Comparison of ENCODE assay signal across 24 cellular contexts in the genomic region with DNA sequence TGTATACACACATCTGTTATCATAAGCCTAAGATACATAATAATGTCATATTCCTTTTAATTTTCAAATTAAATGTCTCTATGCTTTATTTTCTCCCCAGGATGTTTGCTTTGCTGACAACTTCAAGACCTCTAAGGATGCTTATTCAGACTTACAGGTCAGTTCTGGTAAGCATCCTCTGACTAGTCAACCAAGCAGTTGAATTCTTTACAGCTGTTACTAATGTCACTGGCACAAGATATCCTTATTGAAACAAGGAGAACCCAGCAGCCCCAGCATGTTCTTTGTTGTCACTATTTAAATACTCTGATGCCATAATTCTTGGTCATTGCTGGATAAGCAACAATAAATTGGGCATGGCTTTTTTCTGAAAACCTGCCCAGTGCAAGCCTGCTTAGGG.
"Had no signal": no experiment of that assay in that cellular context is flagged by ENCODE, and none has a peak within 500 bp of the region (broad histone marks: within the 10 kb centered on the region; RNA-seq: fewer than 3 reads in every experiment).

No MANE protein-coding gene starts in this region.

- H3K36me3 ChIP-seq: esophagus squamous epithelium, pancreas, stomach, transverse colon had no signal

- H3K27me3 ChIP-seq: esophagus squamous epithelium, pancreas, stomach, transverse colon had no signal

- H3K27me3 Mint-ChIP-seq: activated B cell treated with CpG ODN at 0.5 μM for 24 hours; activated CD4-positive, alpha-beta T cell treated with anti-CD3 and anti-CD28 coated beads for 36 hours; activated naive CD4-positive, alpha-beta T cell treated with anti-CD3 and anti-CD28 coated beads, Interleukin-2, amount 10 ng/mL, durations not matched to agents 7 days and 5 days; brain; effector memory CD8-positive, alpha-beta T cell; stimulated activated memory B cell treated with anti-CD40 and anti-IgM and Interleukin-4, amounts not matched to agents 10 μg/mL and 1 μg/mL and 100 μg/mL, for 72 hours had no signal

- H3K4me3 ChIP-seq: esophagus squamous epithelium, pancreas, psoas muscle, skin epidermis, stomach, transverse colon had no signal

- H3K4me3 Mint-ChIP-seq: activated B cell treated with CpG ODN at 0.5 μM for 24 hours; activated CD4-positive, alpha-beta T cell treated with anti-CD3 and anti-CD28 coated beads for 36 hours; activated naive CD4-positive, alpha-beta T cell treated with anti-CD3 and anti-CD28 coated beads, Interleukin-2, amount 10 ng/mL, durations not matched to agents 7 days and 5 days; brain; effector memory CD8-positive, alpha-beta T cell; natural killer cell treated with Interleukin-12 subunit alpha and Interleukin-12 subunit beta and Interleukin-15 and Interleukin-18, amount 100 ng/mL, for 72 hours; stimulated activated memory B cell treated with anti-CD40 and anti-IgM and Interleukin-4, amounts not matched to agents 10 μg/mL and 1 μg/mL and 100 μg/mL, for 72 hours; T-helper 1 cell treated with Interleukin-12 subunit alpha and Interleukin-12 subunit beta and Interleukin-4 antibody, amounts not matched to agents 30 μg/mL and 1 μg/mL, for 36 hours had no signal

- DNase-seq: activated B cell treated with CpG ODN at 0.5 μM for 24 hours; activated CD4-positive, alpha-beta T cell treated with anti-CD3 and anti-CD28 coated beads for 36 hours; activated CD4-positive, alpha-beta T cell treated with anti-CD3 and anti-CD28 coated beads, Interleukin-2, amount 50 U/mL, for 48 hours; activated CD8-positive, alpha-beta memory T cell treated with anti-CD3 and anti-CD28 coated beads, Interleukin-2, amount 50 U/mL, for 48 hours; activated naive CD4-positive, alpha-beta T cell treated with anti-CD3 and anti-CD28 coated beads, Interleukin-2, amount 10 ng/mL, durations not matched to agents 7 days and 5 days; activated T-cell treated with anti-CD3 and anti-CD28 coated beads, Interleukin-2, amount 50 U/mL, for 48 hours; central memory CD4-positive, alpha-beta T cell; effector memory CD8-positive, alpha-beta T cell; esophagus squamous epithelium; foreskin melanocyte; kidney glomerular epithelial cell; left ventricle myocardium superior; midbrain; pancreas; psoas muscle; right cardiac atrium; stomach; transverse colon had no signal

- H3K9me3 ChIP-seq: esophagus squamous epithelium, pancreas, psoas muscle, stomach, transverse colon had no signal

- H3K4me1 Mint-ChIP-seq: activated CD4-positive, alpha-beta T cell treated with anti-CD3 and anti-CD28 coated beads for 36 hours; activated naive CD4-positive, alpha-beta T cell treated with anti-CD3 and anti-CD28 coated beads, Interleukin-2, amount 10 ng/mL, durations not matched to agents 7 days and 5 days had no signal

- H3K27ac Mint-ChIP-seq: activated B cell treated with CpG ODN at 0.5 μM for 24 hours; activated CD4-positive, alpha-beta T cell treated with anti-CD3 and anti-CD28 coated beads for 36 hours; activated naive CD4-positive, alpha-beta T cell treated with anti-CD3 and anti-CD28 coated beads, Interleukin-2, amount 10 ng/mL, durations not matched to agents 7 days and 5 days; brain; effector memory CD8-positive, alpha-beta T cell; natural killer cell treated with Interleukin-12 subunit alpha and Interleukin-12 subunit beta and Interleukin-15 and Interleukin-18, amount 100 ng/mL, for 72 hours; stimulated activated memory B cell treated with anti-CD40 and anti-IgM and Interleukin-4, amounts not matched to agents 10 μg/mL and 1 μg/mL and 100 μg/mL, for 72 hours; T-helper 1 cell treated with Interleukin-12 subunit alpha and Interleukin-12 subunit beta and Interleukin-4 antibody, amounts not matched to agents 30 μg/mL and 1 μg/mL, for 36 hours had no signal

- H3K4me1 ChIP-seq: esophagus squamous epithelium, pancreas, psoas muscle, stomach, transverse colon had no signal

- H3K27ac ChIP-seq: esophagus squamous epithelium, pancreas, psoas muscle, skin epidermis, stomach, transverse colon had no signal

- FAIRE-seq: endothelial cell of umbilical vein, pancreas had no signal

- H3K36me3 Mint-ChIP-seq: activated naive CD4-positive, alpha-beta T cell treated with anti-CD3 and anti-CD28 coated beads, Interleukin-2, amount 10 ng/mL, durations not matched to agents 7 days and 5 days; stimulated activated memory B cell treated with anti-CD40 and anti-IgM and Interleukin-4, amounts not matched to agents 10 μg/mL and 1 μg/mL and 100 μg/mL, for 72 hours had no signal

- H3K9me3 Mint-ChIP-seq: activated B cell treated with CpG ODN at 0.5 μM for 24 hours; activated naive CD4-positive, alpha-beta T cell treated with anti-CD3 and anti-CD28 coated beads, Interleukin-2, amount 10 ng/mL, durations not matched to agents 7 days and 5 days; natural killer cell treated with Interleukin-12 subunit alpha and Interleukin-12 subunit beta and Interleukin-15 and Interleukin-18, amount 100 ng/mL, for 72 hours; stimulated activated memory B cell treated with anti-CD40 and anti-IgM and Interleukin-4, amounts not matched to agents 10 μg/mL and 1 μg/mL and 100 μg/mL, for 72 hours; T-helper 1 cell treated with Interleukin-12 subunit alpha and Interleukin-12 subunit beta and Interleukin-4 antibody, amounts not matched to agents 30 μg/mL and 1 μg/mL, for 36 hours had no signal
